ENCODE assay signal across 8 cellular contexts in genomic region chr1:232628335-232629214, GRCh38. TPM values are rescaled to one million over a fixed set of nuclear protein-coding genes. Genes with fewer than 3 reads are reported as not detected.
DNase-seq lines count a peak whose midpoint lies in the region; ATAC-seq, FAIRE-seq and TF ChIP-seq lines count a peak whose summit lies in the region.

No MANE protein-coding gene starts in this region.

- H3K9me3 ChIP-seq in GM23248 (ENCODE audit: low read depth) (no peaks in the 10 kb centered on the region), RWPE2 (ENCODE audit: severe bottlenecking) (no peaks in the 10 kb centered on the region), H1 (ENCODE audit: insufficient read depth in 2 of 2, low read depth in 1 of 2, low read length in 1 of 2) (no peaks in the 10 kb centered on the region)

- H3K27ac ChIP-seq in GM23248 (no peak overlapping the region), RWPE2 (ENCODE audit: poor library complexity, severe bottlenecking) (no peak overlapping the region), H1 (ENCODE audit: low read depth, low read length) (no peak overlapping the region)

- H2BK15ac ChIP-seq in H1 (ENCODE audit: low read length): no peak overlapping the region

- in situ Hi-C loops in GM23248 (cut with MboI): loop anchor here (5.0 kb wide), 1 partner anchor 756 kb away; no protein-coding TSS in a partner anchor

- H4K20me1 ChIP-seq in GM23248 (ENCODE audit: insufficient read depth) (no peaks in the 10 kb centered on the region), H1 (replicated peaks in 1 of 2; ENCODE audit: control insufficient read depth in 1 of 2, insufficient read depth in 2 of 2, low read length in 2 of 2) (peaks cover 0 to 5% of the 10 kb centered on the region in 2 experiments)

- no peaks in the 10 kb centered on the region for H3K36me3 ChIP-seq in GM23248 (ENCODE audit: low read depth)
- H3K36me3 ChIP-seq in RWPE2 (ENCODE audit: low read depth): no peaks in the 10 kb centered on the region
- H3K36me3 ChIP-seq in H1 (ENCODE audit: control insufficient read depth in 2 of 4, insufficient read depth in 4 of 4, low read length in 3 of 4): no peaks in the 10 kb centered on the region; a peak in 1 of 8 replicates

- H2BK12ac ChIP-seq in H1 (ENCODE audit: low read depth, low read length): no peak overlapping the region

- H3K79me1 ChIP-seq in H1 (ENCODE audit: low read depth, low read length): no peaks in the 10 kb centered on the region

- peaks cover 5% of the 10 kb centered on the region; the same call in 1 of the 2 replicates for H3K23me2 ChIP-seq in H1 (ENCODE audit: low read depth, low read length)

- POLR2A ChIA-PET in H1 (lab: Charles Lee; ENCODE audit: partially characterized antibody): no interaction called here

- H3K4me3 ChIP-seq in GM23248 (peak overlapping the region; percentile 86), RWPE2 (ENCODE audit: severe bottlenecking) (peak overlapping the region; percentile 71), H1 (ENCODE audit: extremely low read depth in 1 of 4, insufficient read depth in 2 of 4, low read depth in 3 of 4, low read length in 4 of 4) (peak overlapping the region; percentile 62 to 75 (median 70); a peak in 7 of 8 replicates)

- H2AK5ac ChIP-seq in H1 (ENCODE audit: low read depth, low read length): no peak overlapping the region

- no peak overlapping the region for H3K4ac ChIP-seq in H1 (replicated peaks; ENCODE audit: insufficient read length, low read depth, low read length)

- no peak for TF ChIP-seq POLR2A in H1 (IDR thresholded peaks at IDR 0.05; ENCODE audit: control extremely low read depth in 1 of 2, low read depth in 2 of 2, low read length in 2 of 2)

- no peak overlapping the region for H2BK20ac ChIP-seq in H1 (ENCODE audit: low read length)

- H3K4me1 ChIP-seq in GM23248 (ENCODE audit: insufficient read depth) (peaks cover 20% of the 10 kb centered on the region), RWPE2 (ENCODE audit: insufficient read depth, poor library complexity, severe bottlenecking) (peaks cover 9% of the 10 kb centered on the region), H1 (replicated peaks in 1 of 4; ENCODE audit: control insufficient read depth in 3 of 4, insufficient read depth in 4 of 4, low read length in 3 of 4) (peaks cover 0 to 5% (median 2%) of the 10 kb centered on the region in 4 experiments; a peak in 5 of 7 replicates)

- H3K56ac ChIP-seq in H1 (replicated peaks; ENCODE audit: insufficient read length, low read depth, low read length): no peak overlapping the region

- H3K23ac ChIP-seq in H1 (ENCODE audit: insufficient read length): no peak overlapping the region

- CTCF ChIA-PET in H1 (lab: Charles Lee; ENCODE audit: partially characterized antibody): interaction anchor here (0.8 to 4.1 kb wide), 14 partner anchors 9 to 871 kb away, joined by 3 to 47 read pairs (median 4); no protein-coding TSS in a partner anchor

- H4K5ac ChIP-seq in H1 (ENCODE audit: insufficient read length, low read depth, low read length): no peak overlapping the region

- TF ChIP-seq CTCF in RWPE2 (IDR thresholded peaks at IDR 0.05; ENCODE audit: poor library complexity, severe bottlenecking): no peak
- no peak for TF ChIP-seq CTCF in H1 (IDR thresholded peaks at IDR 0.05; ENCODE audit: control extremely low read depth in 1 of 3, insufficient read depth in 1 of 3, low read depth in 1 of 3, low read length in 3 of 3)

- DNase-seq in AG08395 (ENCODE audit: low spot score): peak; percentile 16
- peak; percentile 59 for DNase-seq in GM23248
- no peak for DNase-seq in RWPE2 (ENCODE audit: low spot score)
- no peak for DNase-seq in H1 (ENCODE audit: low read depth in 1 of 2, low spot score in 2 of 2)
- peak; percentile 59 for DNase-seq in myocyte (ENCODE audit: low read depth)
- no peak for DNase-seq in NCI-H2196 treated with DMSO at 0.1 percent for 48 hours (lab: John Stamatoyannopoulos, UW; ENCODE audit: unreplicated experiment)

- H3F3A ChIP-seq in GM23248 (ENCODE audit: insufficient read depth): peaks cover 21% of the 10 kb centered on the region; the same call in 1 of the 2 replicates

- H3K4me2 ChIP-seq in GM23248 (ENCODE audit: unreplicated experiment) (peak overlapping the region; percentile 74), H1 (ENCODE audit: insufficient read depth in 1 of 2, low read depth in 2 of 2, low read length in 2 of 2) (peak overlapping the region; percentile 38 to 91)

- no peak overlapping the region for H3K18ac ChIP-seq in H1 (ENCODE audit: extremely low read depth, low read length)

- H2BK5ac ChIP-seq in H1 (ENCODE audit: low read depth, low read length): no peak overlapping the region

- H2AFZ ChIP-seq in GM23248: peak overlapping the region; percentile 79
- H2AFZ ChIP-seq in H1 (ENCODE audit: low read length): no peak overlapping the region

- H4K8ac ChIP-seq in H1 (ENCODE audit: extremely low read depth, insufficient read depth, low read length): no peak overlapping the region

- ATAC-seq in RWPE2 (ENCODE audit: low read depth) (no peak), HG03469 (IDR thresholded peaks at IDR 0.05; ENCODE audit: unreplicated experiment) (no peak), GM21529 (IDR thresholded peaks at IDR 0.05; ENCODE audit: unreplicated experiment) (no peak)

- H3K9me2 ChIP-seq in GM23248 (ENCODE audit: insufficient read depth): no peaks in the 10 kb centered on the region

- FAIRE-seq in H1 (lab: Jason Lieb, UNC): no peak

- H4K91ac ChIP-seq in H1 (replicated peaks; ENCODE audit: insufficient read length, low read length): no peak overlapping the region

- peak overlapping the region; percentile 61 for H3K9ac ChIP-seq in GM23248
- no peak overlapping the region for H3K9ac ChIP-seq in H1 (replicated peaks in 1 of 4; ENCODE audit: extremely low read depth in 1 of 4, low read depth in 3 of 4, low read length in 3 of 4)

- TF ChIP-seq RAD21 in H1 (IDR thresholded peaks at IDR 0.05 in 1 of 2, conservative IDR thresholded peaks at IDR 0.05 in 1 of 2; ENCODE audit: low read depth in 2 of 2, low read length in 2 of 2): no peak

- H3K27me3 ChIP-seq in GM23248 (replicated peaks; ENCODE audit: insufficient read depth): no peaks in the 10 kb centered on the region
- H3K27me3 ChIP-seq in RWPE2 (ENCODE audit: insufficient read depth, poor library complexity, severe bottlenecking): no peaks in the 10 kb centered on the region
- H3K27me3 ChIP-seq in H1 (replicated peaks in 1 of 4; ENCODE audit: control insufficient read depth in 3 of 4, extremely low read depth in 1 of 4, insufficient read depth in 3 of 4, low read length in 3 of 4): peaks cover 5 to 29% (median 14%) of the 10 kb centered on the region in 4 experiments; a peak in 6 of 7 replicates

- WGBS in GM23248 (ENCODE audit: low coverage in 1 of 2, low lambda C conversion rate in 2 of 2, missing lambda C conversion rate in 2 of 2), 2 experiments: 17 to 20% methylated on average over 11 of the region's 11 CpGs
- 52% methylated on average over 11 of the region's 11 CpGs; no CpG with 5 or more reads in 1 of the 2 experiments for WGBS in H1 (ENCODE audit: extremely low coverage in 1 of 2, insufficient coverage in 1 of 2, insufficient read length in 1 of 2, insufficient replicate concordance in 2 of 2, low coverage in 1 of 2, low lambda C conversion rate in 2 of 2, missing lambda C conversion rate in 1 of 2), 2 experiments

- H3K79me2 ChIP-seq in GM23248 (ENCODE audit: insufficient read depth) (no peaks in the 10 kb centered on the region), H1 (ENCODE audit: control insufficient read depth in 1 of 2, insufficient read depth in 2 of 2, low read length in 2 of 2) (peaks cover 0 to 17% of the 10 kb centered on the region in 2 experiments; a peak in 2 of 4 replicates)

- TF ChIP-seq EP300 in H1 (IDR thresholded peaks at IDR 0.05; ENCODE audit: borderline replicate concordance in 1 of 2, low read depth in 2 of 2, low read length in 2 of 2): no peak

- H3K14ac ChIP-seq in H1 (ENCODE audit: insufficient read length): no peak overlapping the region

- H2BK120ac ChIP-seq in H1 (replicated peaks; ENCODE audit: low read depth, low read length): no peak overlapping the region

TF ChIP-seq in H1, 55 proteins besides CTCF, POLR2A, EP300 and RAD21 (continues in another document):
- TF ChIP-seq TAF7 (optimal IDR thresholded peaks at IDR 0.05; ENCODE audit: borderline replicate concordance, low read depth, low read length): no peak
- no peak for TF ChIP-seq TAF1 (IDR thresholded peaks at IDR 0.05; ENCODE audit: low read depth, low read length)
- TF ChIP-seq JUND (IDR thresholded peaks at IDR 0.05; ENCODE audit: low read length): no peak
- no peak for TF ChIP-seq HDAC2 (IDR thresholded peaks at IDR 0.05; ENCODE audit: borderline replicate concordance in 1 of 2, low read depth in 2 of 2, low read length in 2 of 2)
- no peak for TF ChIP-seq TBP (IDR thresholded peaks at IDR 0.05; ENCODE audit: low read depth, low read length)

RNA-seq across cellular contexts. Expression of gene SIPA1L2, which starts 1.4 kb away (rescaled TPM):
- total RNA-seq in GM23248 (2014; rRNA removed; shearing (Covaris generic)): 4.4 and 5.9 TPM in 2 replicates
- polyA plus RNA-seq in GM23248 (2016; fragmentation: Nextera tagmentation; extraction: Ambion mirVana) (0.82 and 1.1 TPM in 2 replicates), H1 (2011; rRNA removed) (7.7 and 11.5 TPM in 2 replicates)
- 12.0 and 13.2 TPM in 2 replicates for total RNA-seq in H1 (2021; fragmentation: NEBNext Ultra II Directional; extraction: Animal tissue kit (Norgen Biotek cat#: 25700))
- 9.8 TPM for polyA plus RNA-seq in H1 (2011; cell fraction: cytosol; rRNA removed)
- 19.7 TPM for polyA plus RNA-seq in H1 (2011; cell fraction: nucleus; rRNA removed)
- 7.1 to 9.0 TPM (median 7.9 TPM) in 4 replicates for polyA plus RNA-seq in H1 (2012, experiment 1 of 2)
- polyA plus RNA-seq in H1 (2012, experiment 2 of 2): 0.62 TPM
- polyA plus RNA-seq in H1 (2013, experiment 1 of 2): 4.2 TPM
- 4.0 TPM for polyA plus RNA-seq in H1 (2013, experiment 2 of 2)
- 13.6 and 18.9 TPM in 2 replicates for polyA minus RNA-seq in H1 (2011; rRNA and poly(A)+ RNA removed)
- polyA minus RNA-seq in H1 (2011; cell fraction: cytosol; rRNA and poly(A)+ RNA removed): 9.7 TPM
- 29.5 TPM for polyA minus RNA-seq in H1 (2011; cell fraction: nucleus; rRNA and poly(A)+ RNA removed)
- total RNA-seq in myocyte: 7.0 and 12.4 TPM in 2 replicates
- 6.0 TPM for polyA plus RNA-seq in myocyte (2012)

Comparison
In these comparisons a context has a peak if more than half of its experiments do, and no peak if none do; other contexts are left out.
1. DNase-seq: peak in AG08395 (single experiment), GM23248 (single experiment) and myocyte (single experiment); none in RWPE2 (single experiment), H1 (0 of 2) and NCI-H2196 treated with DMSO at 0.1 percent for 48 hours (single experiment).
2. Peak in every context shown above with its lines, with median percentiles within 50 percentile points of each other: H3K4me3 ChIP-seq.